ENCODE assay signal across 36 cellular contexts in genomic region chr7:145020454-145020853, GRCh38.
"Had no signal": no experiment of that assay in that cellular context is flagged by ENCODE, and none has a peak within 500 bp of the region (broad histone marks: within the 10 kb centered on the region; RNA-seq: fewer than 3 reads in every experiment).

No MANE protein-coding gene starts in this region.

- DNase-seq: Karpas-422, Kasumi-1, KBM-7, KG1, MG63, MM.1S, MV-4-11, NCI-H1048, NCI-H1092, NCI-H1092 treated with DMSO at 0.1 percent for 48 hours, NCI-H1105, NCI-H1105 treated with DMSO at 0.1 percent for 48 hours, NCI-H1417, NCI-H1417 treated with DMSO at 0.1 percent for 48 hours, NCI-H1436, NCI-H1436 treated with DMSO at 0.1 percent for 48 hours, NCI-H146, NCI-H1694, NCI-H1694 treated with DMSO at 0.1 percent for 48 hours, NCI-H187, NCI-H187 treated with DMSO at 0.1 percent for 48 hours, NCI-H1930, NCI-H2029, NCI-H2029 treated with DMSO at 0.1 percent for 48 hours, NCI-H2081, NCI-H2081 treated with DMSO at 0.1 percent for 48 hours, NCI-H2107, NCI-H2171, NCI-H2171 treated with DMSO at 0.1 percent for 48 hours, NCI-H2227 treated with DMSO at 0.1 percent for 48 hours, NCI-H226, NCI-H345, NCI-H446, NCI-H446 treated with DMSO at 0.1 percent for 48 hours, NCI-H510A, NCI-H510A treated with DMSO at 0.1 percent for 48 hours had no signal
